21 cellular contexts compared by ENCODE assay signal in genomic region chr5:73967347-73967746, GRCh38.
DNase-seq lines count a peak whose midpoint lies in the region; ATAC-seq and TF ChIP-seq lines count a peak whose summit lies in the region.
"Had no signal": no experiment of that assay in that cellular context is flagged by ENCODE, and none has a peak within 500 bp of the region (broad histone marks: within the 10 kb centered on the region; RNA-seq: fewer than 3 reads in every experiment).

No MANE protein-coding gene starts in this region.

- ATAC-seq in mucosa of descending colon (no peak), GM21423 (IDR thresholded peaks at IDR 0.05; ENCODE audit: unreplicated experiment) (no peak)
- ATAC-seq: HepG2, Panc1 had no signal

- 42% methylated on average over 3 of the region's 3 CpGs for WGBS in mammary epithelial cell (ENCODE audit: low coverage, missing lambda C conversion rate)

- TF ChIP-seq CTCF in mammary epithelial cell (conservative IDR thresholded peaks at IDR 0.05 in 1 of 2, IDR thresholded peaks at IDR 0.05 in 1 of 2; ENCODE audit: extremely low read depth in 1 of 2, insufficient read depth in 1 of 2, low read depth in 1 of 2, low read length in 2 of 2) (no peak), GM10266 (IDR thresholded peaks at IDR 0.05; ENCODE audit: control insufficient read depth, insufficient read depth, low read depth, missing control alignments) (no peak), mucosa of descending colon (IDR thresholded peaks at IDR 0.05) (no peak)

- DNase-seq in A172 (ENCODE audit: low spot score) (peak; percentile 21), HT1080 (ENCODE audit: low read depth) (peak; percentile 22), mammary epithelial cell (peak; percentile 55), kidney tubule cell (ENCODE audit: low spot score) (peak; percentile 52), GM10266 (ENCODE audit: extremely low spot score) (no peak), mucosa of descending colon (no peak)
- no peak for DNase-seq in activated CD4-positive, CD25-positive, alpha-beta regulatory T cell treated with anti-CD3 and anti-CD28 coated beads, Interleukin-2, amount 50 U/mL, for 72 hours
- DNase-seq: 8988T; HFFc6; KBM-7; NCI-H1105; NCI-H2029 treated with DMSO at 0.1 percent for 48 hours; NCI-H226; NCI-H510A treated with DMSO at 0.1 percent for 48 hours; NCI-H748 treated with DMSO at 0.1 percent for 48 hours; NK-92 treated with Interleukin-12 subunit alpha and Interleukin-12 subunit beta, amount 100 ng/mL, for 24 hours; T-helper 1 cell had no signal

- no peaks in the 10 kb centered on the region for H3K9me3 ChIP-seq in mammary epithelial cell (replicated peaks; ENCODE audit: insufficient read depth, low read length)
- H3K9me3 ChIP-seq in mucosa of descending colon, result no peaks in the 10 kb centered on the region

- no peak overlapping the region for H3K4me2 ChIP-seq in mammary epithelial cell (ENCODE audit: insufficient read depth, low read depth, low read length)

- no peak overlapping the region for H2AFZ ChIP-seq in mammary epithelial cell (ENCODE audit: low read depth, low read length)

- CTCF ChIA-PET in mammary epithelial cell (lab: Charles Lee; ENCODE audit: low non-redundant PET), result no interaction called here

- no TSS peak for BruUV-seq in mammary epithelial cell (replicated peaks; lab: Mats Ljungman, UMichigan)

- H3K27me3 ChIP-seq in mammary epithelial cell (ENCODE audit: insufficient read depth, low read length), result no peaks in the 10 kb centered on the region

- H3K79me2 ChIP-seq in mammary epithelial cell (ENCODE audit: insufficient read depth, low read length), result no peaks in the 10 kb centered on the region

- no peak overlapping the region for H3K27ac ChIP-seq in mammary epithelial cell (ENCODE audit: insufficient read depth, low read depth, low read length)
- H3K27ac ChIP-seq: C4-2B had no signal

- no peak overlapping the region for H3K9ac ChIP-seq in mammary epithelial cell (ENCODE audit: insufficient read depth, low read length)

- H3K4me1 ChIP-seq in mammary epithelial cell (ENCODE audit: insufficient read depth, low read length), result peaks cover 42% of the 10 kb centered on the region
- no peaks in the 10 kb centered on the region for H3K4me1 ChIP-seq in mucosa of descending colon (ENCODE audit: low read depth)

- no peak overlapping the region for H3K4me3 ChIP-seq in mammary epithelial cell (replicated peaks in 1 of 3; ENCODE audit: insufficient read depth in 1 of 3, low read depth in 2 of 3, low read length in 3 of 3)
- H3K4me3 ChIP-seq in mucosa of descending colon, result no peak overlapping the region

- H3K36me3 ChIP-seq in mammary epithelial cell (ENCODE audit: insufficient read depth, low read length), result no peaks in the 10 kb centered on the region
- H3K36me3 ChIP-seq in mucosa of descending colon (ENCODE audit: low read depth), result no peaks in the 10 kb centered on the region

- no peaks in the 10 kb centered on the region for H4K20me1 ChIP-seq in mammary epithelial cell (ENCODE audit: insufficient read depth, low read length)

- intact Hi-C loops in mammary epithelial cell (cut with micrococcal nuclease) (no loop called here), mucosa of descending colon (cut with DNase I, micrococcal nuclease) (no loop called here)

- dilution Hi-C loops in mammary epithelial cell (cut with HindIII; ENCODE audit: low sequenced_read_pairs), result no loop called here

- in situ Hi-C loops in mammary epithelial cell (cut with MboI; ENCODE audit: low sequenced_read_pairs in 2 of 2), result no loop called here

Comparison
In these comparisons a context has a peak if more than half of its experiments do, and no peak if none do; other contexts are left out.
1. DNase-seq: peak in A172 (single experiment), HT1080 (single experiment), mammary epithelial cell (single experiment) and kidney tubule cell (single experiment); none in GM10266 (single experiment), activated CD4-positive, CD25-positive, alpha-beta regulatory T cell treated with anti-CD3 and anti-CD28 coated beads, Interleukin-2, amount 50 U/mL, for 72 hours (single experiment) and mucosa of descending colon (0 of 3).